In genomic region chr9:97312101-97312500, GRCh38 we compare ENCODE assay signal across 1 cellular context.
TF ChIP-seq lines count a peak whose summit lies in the region.

No MANE protein-coding gene starts in this region.

TF ChIP-seq in HepG2, 621 proteins besides CTCF, POLR2A, EP300 and RAD21:
- TF ChIP-seq FOXM1 (CRISPR knock-in tag; IDR thresholded peaks at IDR 0.05) (no peak), CHCHD3 (CRISPR knock-in tag; IDR thresholded peaks at IDR 0.05) (no peak), KLF15 (CRISPR knock-in tag; IDR thresholded peaks at IDR 0.05; ENCODE audit: borderline replicate concordance) (no peak), ISL2 (CRISPR knock-in tag; IDR thresholded peaks at IDR 0.05) (no peak), ETV6 (CRISPR knock-in tag; conservative IDR thresholded peaks at IDR 0.05) (no peak), MXD3 (CRISPR knock-in tag; IDR thresholded peaks at IDR 0.05) (no peak), SNRNP70 (IDR thresholded peaks at IDR 0.05; ENCODE audit: low read depth, low read length) (no peak)
